Comparison of ENCODE assay signal across 25 cellular contexts in the genomic region with DNA sequence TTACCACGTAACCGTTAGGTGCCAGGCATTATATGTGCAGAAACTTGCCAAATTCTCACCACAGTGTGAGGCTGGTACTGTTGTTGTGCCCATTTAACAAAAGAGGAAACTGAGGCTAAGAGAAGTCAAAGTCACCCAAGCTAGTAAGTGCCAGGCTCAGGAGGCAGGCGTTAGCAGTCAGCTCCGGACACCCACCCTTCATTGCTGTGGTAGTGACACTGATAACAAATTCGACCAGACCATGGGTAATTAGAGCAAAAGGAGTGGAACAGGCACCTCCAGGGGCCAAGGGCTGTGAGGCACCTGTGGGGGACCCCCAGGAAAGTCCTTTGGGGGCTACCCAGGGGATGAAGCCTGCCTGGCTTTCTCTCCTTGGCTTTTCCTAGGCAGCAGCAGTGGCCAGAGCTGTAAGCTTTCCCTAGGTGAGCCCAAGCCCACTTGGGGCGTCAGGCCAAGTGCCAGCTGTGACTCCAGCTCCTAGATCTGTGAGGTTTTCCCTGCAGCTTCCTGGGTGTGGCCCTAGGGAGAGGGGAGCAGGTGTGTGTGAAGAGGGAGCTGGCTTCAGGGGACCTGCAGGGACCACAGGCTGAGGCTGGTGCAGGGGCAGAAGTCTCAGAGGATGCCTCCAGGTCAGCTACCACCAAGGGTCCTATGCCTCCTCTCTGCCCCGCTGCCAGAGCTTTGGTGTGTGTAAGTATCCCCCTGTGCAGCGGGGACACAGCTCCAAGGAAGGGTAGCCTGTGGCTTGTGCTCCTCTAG. TPM values are rescaled to one million over a fixed set of nuclear protein-coding genes. Genes with fewer than 3 reads are reported as not detected.
"Had no signal": no experiment of that assay in that cellular context is flagged by ENCODE, and none has a peak within 500 bp of the region (broad histone marks: within the 10 kb centered on the region; RNA-seq: fewer than 3 reads in every experiment).

No MANE protein-coding gene starts in this region.

- H3K36me3 Mint-ChIP-seq: type B pancreatic cell had no signal

- H3K4me1 ChIP-seq: prostate gland, right atrium auricular region had no signal

- DNase-seq: activated CD4-positive, alpha-beta T cell treated with anti-CD3 and anti-CD28 coated beads, Interleukin-2, amount 50 U/mL, for 1 hour; activated CD4-positive, CD25-positive, alpha-beta regulatory T cell treated with anti-CD3 and anti-CD28 coated beads, Interleukin-2, amount 50 U/mL, for 72 hours; activated CD8-positive, alpha-beta memory T cell treated with anti-CD3 and anti-CD28 coated beads for 24 hours; activated CD8-positive, alpha-beta memory T cell treated with anti-CD3 and anti-CD28 coated beads, Interleukin-2, amount 50 U/mL, for 48 hours; activated effector memory CD4-positive, alpha-beta T cell treated with anti-CD3 and anti-CD28 coated beads, Interleukin-2, amount 50 U/mL, for 16 hours; activated naive CD4-positive, alpha-beta T cell treated with anti-CD3 and anti-CD28 coated beads, Interleukin-2, amount 50 U/mL, for 16 hours; activated T-cell treated with anti-CD3 and anti-CD28 coated beads, Interleukin-2, amount 50 U/mL, for 72 hours; aorta; brain microvascular endothelial cell; erythroblast; foreskin melanocyte; glutamatergic neuron; hypothalamus; midbrain; nephron progenitor cell; stimulated activated CD4-positive, alpha-beta T cell treated with anti-CD3 and anti-CD28 coated beads, Interleukin-12 subunit alpha, Interleukin-12 subunit beta, amount 100 ng/mL, for 4 hours; stimulated activated CD4-positive, alpha-beta T cell treated with anti-CD3 and anti-CD28 coated beads, Interleukin-1b, Interleukin-23, amount 100 ng/mL, for 48 hours; stomach had no signal

- H3K4me1 Mint-ChIP-seq: central memory CD8-positive, alpha-beta T cell had no signal

- H3K9me3 ChIP-seq: prostate gland, right atrium auricular region, stomach had no signal

- H3K9me3 Mint-ChIP-seq: activated T-cell treated with anti-CD3 and anti-CD28 coated beads, Interleukin-2, amount 50 U/mL, for 72 hours; central memory CD8-positive, alpha-beta T cell; nephron progenitor cell; type B pancreatic cell had no signal

- H3K27ac ChIP-seq: brain microvascular endothelial cell, coronary artery, prostate gland, right atrium auricular region, stomach, VCaP had no signal

- H3K27me3 ChIP-seq: right atrium auricular region had no signal

- H3K27ac Mint-ChIP-seq: activated T-cell treated with anti-CD3 and anti-CD28 coated beads, Interleukin-2, amount 50 U/mL, for 72 hours; nephron progenitor cell; type B pancreatic cell had no signal

- H3K4me3 ChIP-seq: coronary artery, prostate gland, right atrium auricular region, stomach had no signal

- H3K4me3 Mint-ChIP-seq: activated T-cell treated with anti-CD3 and anti-CD28 coated beads, Interleukin-2, amount 50 U/mL, for 72 hours; central memory CD8-positive, alpha-beta T cell; nephron progenitor cell; type B pancreatic cell had no signal

- H3K36me3 ChIP-seq: brain microvascular endothelial cell, prostate gland, right atrium auricular region, stomach had no signal

RNA-seq across cellular contexts. Expression of a gene that starts 19.7 kb away (rescaled TPM):
- total RNA-seq: activated T-cell treated with anti-CD3 and anti-CD28 coated beads, Interleukin-2, amount 50 U/mL, for 72 hours; lung microvascular endothelial cell; stomach had no signal
